In the genomic region with DNA sequence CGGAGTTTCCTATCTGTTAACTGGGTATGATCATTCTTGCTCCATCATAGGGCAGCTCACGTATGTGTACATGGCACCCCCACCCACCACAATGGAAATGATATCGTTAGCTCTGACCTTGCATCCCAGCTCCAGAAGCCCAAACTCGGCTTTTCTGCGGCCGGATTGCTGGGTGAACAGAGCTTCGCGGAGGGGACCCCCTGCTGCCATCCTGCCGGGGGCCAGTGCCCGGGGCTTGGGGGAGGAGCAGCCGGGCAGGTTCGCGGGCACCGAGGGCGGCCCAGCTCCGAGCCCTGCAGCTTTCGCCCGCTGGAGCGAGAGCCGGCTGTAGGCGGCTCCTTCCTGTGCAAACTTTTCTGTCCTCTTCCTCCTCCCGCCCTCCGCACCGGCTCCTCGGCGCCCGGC, we compare ENCODE assay signal across 8 cellular contexts. TPM values are rescaled to one million over a fixed set of nuclear protein-coding genes. Genes with fewer than 3 reads are reported as not detected.
DNase-seq lines count a peak whose midpoint lies in the region; ATAC-seq and TF ChIP-seq lines count a peak whose summit lies in the region.

No MANE protein-coding gene starts in this region.

- H3K4me3 Mint-ChIP-seq in T-helper 1 cell treated with Interleukin-12 subunit alpha and Interleukin-12 subunit beta and Interleukin-4 antibody, amounts not matched to agents 30 μg/mL and 1 μg/mL, for 36 hours, result peak overlapping the region; percentile 86

- peaks cover 36% of the 10 kb centered on the region for H3K4me1 Mint-ChIP-seq in T-helper 1 cell treated with Interleukin-12 subunit alpha and Interleukin-12 subunit beta and Interleukin-4 antibody, amounts not matched to agents 30 μg/mL and 1 μg/mL, for 36 hours (ENCODE audit: low read depth)

- H3K27ac Mint-ChIP-seq in T-helper 1 cell treated with Interleukin-12 subunit alpha and Interleukin-12 subunit beta and Interleukin-4 antibody, amounts not matched to agents 30 μg/mL and 1 μg/mL, for 36 hours, result peak overlapping the region; percentile 72

- no peak for TF ChIP-seq CTCF in astrocyte of the spinal cord (IDR thresholded peaks at IDR 0.05; ENCODE audit: low read depth, low read length)

- peak; percentile 66 for ATAC-seq in GM21423 (IDR thresholded peaks at IDR 0.05; ENCODE audit: unreplicated experiment)

- no peaks in the 10 kb centered on the region for H3K27me3 Mint-ChIP-seq in T-helper 1 cell treated with Interleukin-12 subunit alpha and Interleukin-12 subunit beta and Interleukin-4 antibody, amounts not matched to agents 30 μg/mL and 1 μg/mL, for 36 hours (ENCODE audit: low read depth)

- in situ Hi-C loops in Caki2 (cut with HindIII; ENCODE audit: low pct_unique_long_range_greater_than_20kb, low sequenced_read_pairs), result no loop called here
- in situ Hi-C loops in astrocyte of the spinal cord (cut with HindIII; ENCODE audit: low sequenced_read_pairs), result no loop called here

- H3K4me3 ChIP-seq in astrocyte of the spinal cord (ENCODE audit: low read depth, low read length), result peak overlapping the region; percentile 55

- no peaks in the 10 kb centered on the region for H3K9me3 Mint-ChIP-seq in T-helper 1 cell treated with Interleukin-12 subunit alpha and Interleukin-12 subunit beta and Interleukin-4 antibody, amounts not matched to agents 30 μg/mL and 1 μg/mL, for 36 hours

- DNase-seq in Caki2 (ENCODE audit: low read depth) (peak; percentile 58), HPDE6-E6E7 (ENCODE audit: extremely low spot score) (peak; percentile 41), astrocyte of the spinal cord (ENCODE audit: low read depth, low spot score) (peak; percentile 35), iPS-NIHi11 (ENCODE audit: low spot score) (peak; percentile 59), GM19238 (ENCODE audit: insufficient read length, low spot score) (no peak)
- DNase-seq in stimulated activated CD4-positive, alpha-beta T cell treated with anti-CD3 and anti-CD28 coated beads, Interleukin-15, amount 100 ng/mL, for 24 hours, result peak; percentile 73

- peaks cover 5% of the 10 kb centered on the region for H3K36me3 Mint-ChIP-seq in T-helper 1 cell treated with Interleukin-12 subunit alpha and Interleukin-12 subunit beta and Interleukin-4 antibody, amounts not matched to agents 30 μg/mL and 1 μg/mL, for 36 hours (ENCODE audit: low read depth)

RNA-seq across cellular contexts. Expression of gene FUCA2, which starts 24.9 kb away (rescaled TPM):
- 69.9 and 87.4 TPM in 2 replicates for total RNA-seq in Caki2 (2014; rRNA removed; shearing (Covaris generic); ENCODE audit: low replicate concordance)
